Comparison of ENCODE assay signal across 8 cellular contexts in the genomic region with DNA sequence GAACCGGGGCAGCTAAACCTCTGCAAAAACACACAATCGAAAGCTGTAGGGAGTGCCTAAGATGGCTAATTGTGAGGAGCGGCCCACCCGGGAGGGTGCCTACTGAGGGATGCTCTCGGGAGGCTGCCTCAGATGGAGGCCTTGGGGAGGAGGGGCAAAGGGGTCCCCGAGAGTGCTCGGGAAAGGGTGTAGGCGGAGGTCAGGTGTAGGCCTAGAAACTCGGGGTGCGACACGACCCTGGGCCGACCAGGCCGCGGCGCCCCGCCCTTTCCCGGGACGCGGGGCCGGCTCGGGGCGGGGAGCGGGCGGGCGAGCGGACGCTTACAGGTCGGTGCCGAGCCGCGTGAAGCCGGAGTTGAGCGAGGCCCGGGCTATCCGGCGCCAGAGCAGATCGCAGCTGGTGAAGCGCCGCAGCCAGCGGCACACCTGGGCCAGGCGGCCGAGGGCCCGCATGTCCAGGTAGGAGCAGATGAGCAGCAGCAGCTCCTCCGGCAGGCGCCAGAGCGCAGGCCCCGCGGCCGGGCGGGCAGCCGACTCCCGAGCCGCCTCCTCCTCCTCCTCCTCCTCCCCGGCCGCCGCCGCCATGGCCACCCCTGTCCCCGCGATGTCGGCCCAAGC. TPM values are rescaled to one million over a fixed set of nuclear protein-coding genes. Genes with fewer than 3 reads are reported as not detected.
A peak's percentile ranks its signal among the peaks of the same experiment; 100 is the strongest.
DNase-seq lines count a peak whose midpoint lies in the region; ATAC-seq and TF ChIP-seq lines count a peak whose summit lies in the region.

No MANE protein-coding gene starts in this region.

- H3K9me2 ChIP-seq in GM23338 (ENCODE audit: insufficient read depth), result peaks cover 3% of the 10 kb centered on the region; the same call in 1 of the 2 replicates

- peaks cover 9% of the 10 kb centered on the region for H3K27me3 Mint-ChIP-seq in GM23338 (ENCODE audit: insufficient read depth, low read depth, poor library complexity)

- no peaks in the 10 kb centered on the region for H3K36me3 ChIP-seq in GM23338 (ENCODE audit: insufficient read depth)

- H3F3A ChIP-seq in GM23338 (replicated peaks; ENCODE audit: low read depth), result 0 out of 2 replicates have a peak, but pooled peaks cover 10% of the 10 kb centered on the region

- H3K4me2 ChIP-seq in GM23338, result peak overlapping the region; percentile 92

- H3K4me1 ChIP-seq in GM23338 (ENCODE audit: insufficient read depth), result peaks cover 22% of the 10 kb centered on the region

- H3K36me3 Mint-ChIP-seq in GM23338 (ENCODE audit: low read depth), result no peaks in the 10 kb centered on the region

- ATAC-seq in GM23338, result peak; percentile 85

- H3K4me3 ChIP-seq in GM23338, result peak overlapping the region; percentile 82

- TF ChIP-seq CTCF in GM10266 (IDR thresholded peaks at IDR 0.05; ENCODE audit: control insufficient read depth, insufficient read depth, low read depth, missing control alignments) (no peak), GM23338 (conservative IDR thresholded peaks at IDR 0.05; ENCODE audit: low read depth in 2 of 2) (no peak)

- H3K4me3 Mint-ChIP-seq in GM23338, result peak overlapping the region; percentile 89

- peak; percentile 81 for DNase-seq in GM10266 (ENCODE audit: extremely low spot score)
- peak; percentile 79 for DNase-seq in GM23338 (ENCODE audit: low spot score)
- DNase-seq in LoVo (ENCODE audit: low spot score), result peak; percentile 55
- DNase-seq in activated CD4-positive, CD25-positive, alpha-beta regulatory T cell treated with anti-CD3 and anti-CD28 coated beads, Interleukin-2, amount 50 U/mL, for 72 hours, result peak; percentile 78
- peak; percentile 45 for DNase-seq in cerebellum (ENCODE audit: low spot score)
- peak; percentile 83 for DNase-seq in left kidney (ENCODE audit: low read depth, low spot score)
- DNase-seq in stimulated activated CD4-positive, alpha-beta T cell treated with anti-CD3 and anti-CD28 coated beads, Interleukin-2, amount 100 ng/mL, for 4 hours (ENCODE audit: low read depth), result peak; percentile 56
- no peak for DNase-seq in GF-D8 (lab: John Stamatoyannopoulos, UW)

- peak overlapping the region; percentile 97 for H3K27ac Mint-ChIP-seq in GM23338

- peaks cover 37% of the 10 kb centered on the region for H3K4me1 Mint-ChIP-seq in GM23338

- peak overlapping the region; percentile 96 for H3K27ac ChIP-seq in GM23338 (ENCODE audit: low read depth)

- peaks cover 33% of the 10 kb centered on the region; the same call in 1 of the 2 replicates for H3K79me2 ChIP-seq in GM23338 (replicated peaks; ENCODE audit: insufficient read depth)

- peak overlapping the region; percentile 89 for H2AFZ ChIP-seq in GM23338

- H3K27me3 ChIP-seq in GM23338 (ENCODE audit: insufficient read depth), result no peaks in the 10 kb centered on the region

- no peaks in the 10 kb centered on the region for H3K9me3 Mint-ChIP-seq in GM23338

- H4K20me1 ChIP-seq in GM23338 (replicated peaks; ENCODE audit: insufficient read depth), result no peaks in the 10 kb centered on the region; the same call in 1 of the 2 replicates

TF ChIP-seq in GM23338, 12 proteins besides CTCF, POLR2A, EP300 and RAD21:
- TF ChIP-seq ZNF331 (CRISPR knock-in tag; IDR thresholded peaks at IDR 0.05; ENCODE audit: low read depth), result no peak
- 0 out of 2 replicates have a peak, but pooled peaks have one; percentile 9 for TF ChIP-seq CREB1 (CRISPR knock-in tag; IDR thresholded peaks at IDR 0.05; ENCODE audit: low read depth)
- no peak for TF ChIP-seq EZH2phosphoT487 (IDR thresholded peaks at IDR 0.05; ENCODE audit: unreplicated experiment)
- peak; percentile 45; the same call in 1 of the 2 replicates for TF ChIP-seq POLR2AphosphoS5 (IDR thresholded peaks at IDR 0.05; ENCODE audit: low read depth)

RNA-seq across cellular contexts. Expression of a gene that starts 0.8 kb away (rescaled TPM):
- 15.0 and 18.6 TPM in 2 replicates for total RNA-seq in GM23338 (2014; rRNA removed; shearing (Covaris generic))
- 8.0 and 10.1 TPM in 2 replicates for polyA plus RNA-seq in GM23338 (2016; fragmentation: Nextera tagmentation; extraction: Ambion mirVana)
- total RNA-seq in cerebellum, result 40.1 TPM
